13 cellular contexts compared by ENCODE assay signal in the genomic region with DNA sequence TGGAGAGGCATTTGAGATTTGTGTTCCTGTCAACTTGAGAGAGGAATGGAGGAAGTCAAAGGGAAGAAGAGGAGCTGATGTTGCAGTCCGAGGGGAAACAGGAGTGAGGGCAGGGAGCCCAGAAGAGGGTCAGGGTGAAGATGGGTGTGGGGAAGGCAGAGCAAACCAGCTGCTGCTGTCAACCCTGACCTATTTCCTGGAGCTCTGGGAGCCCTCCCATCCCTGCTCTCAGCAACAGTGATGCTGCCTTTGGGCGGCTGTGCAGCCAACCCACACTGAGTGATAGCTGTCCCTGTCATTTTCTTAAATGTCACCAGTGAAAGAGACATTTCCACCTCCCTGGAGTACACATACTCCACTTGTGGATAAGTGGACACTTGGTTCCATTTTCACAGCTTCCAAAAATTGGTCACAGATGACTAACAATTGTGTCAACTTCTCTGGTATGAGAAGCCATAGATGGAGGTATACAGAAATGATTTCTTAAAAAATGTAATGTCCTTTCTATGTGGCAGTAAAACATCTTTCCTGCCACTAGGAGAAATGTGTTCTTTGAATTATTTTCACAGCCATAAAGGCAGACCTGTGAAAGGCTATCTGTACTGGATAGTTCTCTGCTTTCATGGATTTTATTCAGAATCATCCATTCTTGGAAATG.
DNase-seq lines count a peak whose midpoint lies in the region; ATAC-seq and TF ChIP-seq lines count a peak whose summit lies in the region.
"Had no signal": no experiment of that assay in that cellular context is flagged by ENCODE, and none has a peak within 500 bp of the region (broad histone marks: within the 10 kb centered on the region; RNA-seq: fewer than 3 reads in every experiment).

No MANE protein-coding gene starts in this region.

- H3K4me1 ChIP-seq in adipocyte (ENCODE audit: control insufficient read depth, insufficient read depth, low read length): peaks cover 32% of the 10 kb centered on the region
- peaks cover 0 to 8% (median 0%) of the 10 kb centered on the region in 4 donors for H3K4me1 ChIP-seq in sigmoid colon
- H3K4me1 ChIP-seq: SJSA1 had no signal

- no peak for TF ChIP-seq EP300 in sigmoid colon (IDR thresholded peaks at IDR 0.05)

- H3K4me3 ChIP-seq in adipocyte (ENCODE audit: low read length): no peak overlapping the region
- H3K4me3 ChIP-seq in sigmoid colon: no peak overlapping the region
- H3K4me3 ChIP-seq: dorsolateral prefrontal cortex, SJSA1, smooth muscle cell had no signal

- H3K9me3 ChIP-seq in adipocyte (ENCODE audit: control insufficient read depth, low read length) (peaks cover 2% of the 10 kb centered on the region), sigmoid colon (no peaks in the 10 kb centered on the region)
- H3K9me3 ChIP-seq: SJSA1 had no signal

- no peak for TF ChIP-seq CTCF in sigmoid colon (IDR thresholded peaks at IDR 0.05)

- no peak for ATAC-seq in GM19463 (IDR thresholded peaks at IDR 0.05; ENCODE audit: unreplicated experiment)
- ATAC-seq: activated CD4-positive, CD25-positive, alpha-beta regulatory T cell treated with anti-CD3 and anti-CD28 coated beads, Interleukin-2, amount 50 U/mL, for 24 hours had no signal

- H3K27me3 ChIP-seq in adipocyte (replicated peaks; ENCODE audit: control insufficient read depth, insufficient read depth, low read length) (no peaks in the 10 kb centered on the region), sigmoid colon (no peaks in the 10 kb centered on the region)
- H3K27me3 ChIP-seq: dorsolateral prefrontal cortex, SJSA1 had no signal

- H3K27ac ChIP-seq in sigmoid colon: peak overlapping the region in 2 of 4 donors; percentile 18 to 43
- H3K27ac ChIP-seq: SJSA1 had no signal

- DNase-seq in GM03348 (ENCODE audit: low spot score): peak; percentile 33
- DNase-seq in adipocyte (ENCODE audit: low read depth): no peak
- peak; percentile 39 for DNase-seq in kidney tubule cell (ENCODE audit: low spot score)
- peak; percentile 81 for DNase-seq in sigmoid colon
- DNase-seq in AG08396 (ENCODE audit: low spot score): no peak
- DNase-seq in SIG-M5 treated with dmso at 0.1 percent for 504 hours (lab: John Stamatoyannopoulos, UW; ENCODE audit: unreplicated experiment): no peak
- no peak for DNase-seq in activated naive CD4-positive, alpha-beta T cell (lab: John Stamatoyannopoulos, UW)
- DNase-seq: dorsolateral prefrontal cortex, NCI-H446 treated with DMSO at 0.1 percent for 48 hours had no signal

- 40 to 50% methylated on average over 2 of the region's 2 CpGs for WGBS in sigmoid colon, 2 donors

- intact Hi-C loops in sigmoid colon (cut with DNase I): no loop called here

- H3K9ac ChIP-seq in adipocyte (ENCODE audit: low read length): peak overlapping the region; percentile 13

- H3K36me3 ChIP-seq in adipocyte (ENCODE audit: control insufficient read depth, insufficient read depth, low read length, severe bottlenecking) (no peaks in the 10 kb centered on the region), sigmoid colon (no peaks in the 10 kb centered on the region)
- H3K36me3 ChIP-seq: SJSA1 had no signal

- no peak for TF ChIP-seq POLR2A in sigmoid colon (IDR thresholded peaks at IDR 0.05)

Comparison
In these comparisons a context has a peak if more than half of its experiments do, and no peak if none do; other contexts are left out.
1. DNase-seq: peak in GM03348 (single experiment), kidney tubule cell (single experiment) and sigmoid colon (single experiment); none in adipocyte (single experiment), AG08396 (single experiment), SIG-M5 treated with dmso at 0.1 percent for 504 hours (single experiment) and activated naive CD4-positive, alpha-beta T cell (0 of 4).